1 cellular context compared by ENCODE assay signal in genomic region chr1:31795801-31796621, GRCh38.
TF ChIP-seq lines count a peak whose summit lies in the region.

No MANE protein-coding gene starts in this region.

TF ChIP-seq in SK-N-SH treated with all-trans-retinoic acid at 6 μM for 48 hours, 23 proteins besides CTCF, POLR2A, EP300 and RAD21 (continued from another document):
- TF ChIP-seq CREB5 (CRISPR knock-in tag; IDR thresholded peaks at IDR 0.05; ENCODE audit: low read depth) (no peak), ARNTL (CRISPR knock-in tag; IDR thresholded peaks at IDR 0.05; ENCODE audit: borderline replicate concordance, low read depth) (no peak), SNAI2 (CRISPR knock-in tag; IDR thresholded peaks at IDR 0.05) (no peak)
